ENCODE assay signal across 27 cellular contexts in the genomic region with DNA sequence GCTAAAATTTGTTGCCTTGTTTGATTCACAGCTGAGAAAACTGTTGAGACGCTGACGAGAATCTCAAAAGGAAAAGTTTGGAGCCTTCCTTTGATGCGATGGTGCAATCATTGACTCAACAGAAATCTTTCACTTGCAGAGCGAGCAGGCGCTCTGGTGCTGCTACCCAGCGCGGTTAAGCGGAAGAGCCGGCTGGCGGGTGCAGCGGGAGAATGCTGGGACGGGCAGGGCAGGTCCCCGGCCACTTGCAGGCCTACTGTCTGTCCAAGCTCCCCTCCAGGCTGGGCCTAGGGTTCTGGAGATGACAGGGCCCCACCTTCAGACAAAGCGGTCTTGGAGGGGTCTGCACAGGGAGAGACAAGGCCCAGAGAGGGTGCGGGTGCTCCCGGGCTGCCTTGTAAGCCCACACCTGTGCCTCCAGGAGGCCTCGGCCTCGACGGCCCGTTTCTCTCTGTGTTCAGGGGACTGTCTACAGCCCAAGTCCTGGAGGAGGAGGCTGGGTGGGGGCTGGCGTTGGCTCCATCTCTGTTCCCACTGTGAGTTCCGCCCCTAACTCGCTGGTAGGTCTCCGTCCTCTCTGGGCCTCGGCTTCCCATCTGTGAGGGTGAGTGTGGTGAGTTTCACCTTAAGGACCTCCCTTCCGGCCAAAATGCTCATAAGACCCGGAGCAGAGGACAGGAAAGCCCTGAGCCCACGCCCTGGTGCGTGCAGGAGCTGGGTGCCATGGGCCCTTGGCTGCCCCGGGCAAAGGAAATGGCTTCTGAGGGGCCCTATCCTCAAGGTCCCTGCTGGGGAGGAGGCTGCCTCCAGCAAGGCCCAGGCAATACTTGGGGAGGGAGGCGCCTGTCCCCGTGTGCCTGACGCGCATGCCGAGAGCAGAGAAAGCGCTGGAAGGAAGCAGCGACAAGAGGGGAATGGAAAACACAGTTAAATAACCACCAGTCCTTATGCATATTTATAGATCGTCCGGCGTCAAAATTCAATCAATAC.
DNase-seq lines count a peak whose midpoint lies in the region; ATAC-seq and TF ChIP-seq lines count a peak whose summit lies in the region.
"Had no signal": no experiment of that assay in that cellular context is flagged by ENCODE, and none has a peak within 500 bp of the region (broad histone marks: within the 10 kb centered on the region; RNA-seq: fewer than 3 reads in every experiment).

No MANE protein-coding gene starts in this region.

- H3K4me1 Mint-ChIP-seq in natural killer cell treated with Interleukin-12 subunit alpha and Interleukin-12 subunit beta and Interleukin-15 and Interleukin-18, amount 100 ng/mL, for 72 hours (ENCODE audit: low read depth in 2 of 2): peaks cover 25 to 46% of the 10 kb centered on the region in 2 donors
- H3K4me1 Mint-ChIP-seq in natural killer cell (peaks cover 45 to 67% of the 10 kb centered on the region in 2 donors), brain (peaks cover 28% of the 10 kb centered on the region)

- no peaks in the 10 kb centered on the region for H3K9me3 ChIP-seq in lower lobe of right lung
- H3K9me3 ChIP-seq: gastroesophageal sphincter, tibial artery had no signal

- H3K4me1 ChIP-seq in lower lobe of right lung: peaks cover 16% of the 10 kb centered on the region
- no peaks in the 10 kb centered on the region for H3K4me1 ChIP-seq in foreskin keratinocyte
- H3K4me1 ChIP-seq: tibial artery had no signal

- peak; percentile 40 for DNase-seq in natural killer cell treated with Interleukin-12 subunit alpha and Interleukin-12 subunit beta and Interleukin-15 and Interleukin-18, amount 100 ng/mL, for 72 hours (ENCODE audit: low spot score)
- DNase-seq in natural killer cell (no peak), lower lobe of right lung (peak; percentile 41), foreskin keratinocyte (no peak), ecto neural progenitor cell (ENCODE audit: low spot score) (no peak)
- DNase-seq in activated effector memory CD4-positive, alpha-beta T cell treated with Interleukin-2 at 50 U/mL for 16 hours: no peak
- DNase-seq: activated CD4-positive, alpha-beta T cell treated with anti-CD3 and anti-CD28 coated beads for 1 hour; activated CD8-positive, alpha-beta T cell treated with anti-CD3 and anti-CD28 coated beads, Interleukin-2, amount 10 ng/mL, durations not matched to agents 7 days and 5 days; DND-41; hypothalamus; Karpas-422; midbrain; naive thymus-derived CD8-positive, alpha-beta T cell; NCI-H1436; NCI-H82; RPMI8226; stimulated activated naive CD8-positive, alpha-beta T cell treated with anti-CD3 and anti-CD28 coated beads, Interleukin-15, amount 100 ng/mL, for 72 hours; T-helper 2 cell; tibial artery had no signal

- H3K27ac ChIP-seq in lower lobe of right lung (no peak overlapping the region), foreskin keratinocyte (no peak overlapping the region)
- H3K27ac ChIP-seq: gastroesophageal sphincter, tibial artery had no signal

- ATAC-seq in natural killer cell treated with Interleukin-12 subunit alpha and Interleukin-12 subunit beta and Interleukin-15 and Interleukin-18, amount 100 ng/mL, for 72 hours: no peak
- no peak for ATAC-seq in natural killer cell
- ATAC-seq in lower lobe of right lung: no peak
- no peak for ATAC-seq in foreskin keratinocyte
- no peak for ATAC-seq in GM21717 (IDR thresholded peaks at IDR 0.05; ENCODE audit: unreplicated experiment)
- ATAC-seq: activated CD8-positive, alpha-beta T cell treated with anti-CD3 and anti-CD28 coated beads, Interleukin-2, amount 10 ng/mL, durations not matched to agents 7 days and 5 days; gastroesophageal sphincter; naive thymus-derived CD8-positive, alpha-beta T cell; SK-N-SH treated with all-trans-retinoic acid at 6 μM for 48 hours; stimulated activated naive CD8-positive, alpha-beta T cell treated with anti-CD3 and anti-CD28 coated beads, Interleukin-15, amount 100 ng/mL, for 72 hours had no signal

- H3K4me3 Mint-ChIP-seq in natural killer cell treated with Interleukin-12 subunit alpha and Interleukin-12 subunit beta and Interleukin-15 and Interleukin-18, amount 100 ng/mL, for 72 hours: no peak overlapping the region
- H3K4me3 Mint-ChIP-seq in natural killer cell (no peak overlapping the region), brain (no peak overlapping the region)
- H3K4me3 Mint-ChIP-seq: activated CD8-positive, alpha-beta T cell treated with anti-CD3 and anti-CD28 coated beads, Interleukin-2, amount 10 ng/mL, durations not matched to agents 7 days and 5 days; activated naive CD8-positive, alpha-beta T cell; B cell; central memory CD8-positive, alpha-beta T cell; stimulated activated naive CD8-positive, alpha-beta T cell treated with anti-CD3 and anti-CD28 coated beads, Interleukin-15, amount 100 ng/mL, for 72 hours had no signal

- H3K4me3 ChIP-seq in lower lobe of right lung: no peak overlapping the region
- H3K4me3 ChIP-seq: gastroesophageal sphincter, tibial artery had no signal

- no peaks in the 10 kb centered on the region for H3K36me3 Mint-ChIP-seq in natural killer cell treated with Interleukin-12 subunit alpha and Interleukin-12 subunit beta and Interleukin-15 and Interleukin-18, amount 100 ng/mL, for 72 hours
- no peaks in the 10 kb centered on the region for H3K36me3 Mint-ChIP-seq in natural killer cell
- no peaks in the 10 kb centered on the region for H3K36me3 Mint-ChIP-seq in brain
- H3K36me3 Mint-ChIP-seq: activated naive CD8-positive, alpha-beta T cell; naive thymus-derived CD8-positive, alpha-beta T cell had no signal

- no peak overlapping the region for H3K27ac Mint-ChIP-seq in natural killer cell treated with Interleukin-12 subunit alpha and Interleukin-12 subunit beta and Interleukin-15 and Interleukin-18, amount 100 ng/mL, for 72 hours
- H3K27ac Mint-ChIP-seq in natural killer cell (no peak overlapping the region), brain (peak overlapping the region in 3 of 5 experiments; percentile 37 to 76 (median 48))
- H3K27ac Mint-ChIP-seq: activated CD8-positive, alpha-beta T cell treated with anti-CD3 and anti-CD28 coated beads, Interleukin-2, amount 10 ng/mL, durations not matched to agents 7 days and 5 days; activated naive CD8-positive, alpha-beta T cell; activated T-helper 2 cell treated with anti-CD3 and anti-CD28 coated beads, Interferon-gamma antibody, Interleukin-2, Interleukin-4, amounts not matched to agents 10 μg/mL and 5 μg/mL and 100 μg/mL, durations not matched to agents 14 hours and 24 hours and 36 hours; B cell; stimulated activated naive CD8-positive, alpha-beta T cell treated with anti-CD3 and anti-CD28 coated beads, Interleukin-15, amount 100 ng/mL, for 72 hours had no signal

- H3K27me3 Mint-ChIP-seq in natural killer cell treated with Interleukin-12 subunit alpha and Interleukin-12 subunit beta and Interleukin-15 and Interleukin-18, amount 100 ng/mL, for 72 hours: peaks cover 0 to 9% of the 10 kb centered on the region in 2 donors
- peaks cover 0 to 7% of the 10 kb centered on the region in 2 donors for H3K27me3 Mint-ChIP-seq in natural killer cell (ENCODE audit: low read depth in 2 of 2)
- no peaks in the 10 kb centered on the region for H3K27me3 Mint-ChIP-seq in brain
- H3K27me3 Mint-ChIP-seq: activated naive CD8-positive, alpha-beta T cell; B cell; central memory CD8-positive, alpha-beta T cell; naive thymus-derived CD8-positive, alpha-beta T cell had no signal

- intact Hi-C loops in natural killer cell (cut with micrococcal nuclease) (no loop called here), lower lobe of right lung (cut with DNase I) (no loop called here)

- no peaks in the 10 kb centered on the region for H3K27me3 ChIP-seq in lower lobe of right lung (ENCODE audit: low read depth)
- H3K27me3 ChIP-seq in foreskin keratinocyte: no peaks in the 10 kb centered on the region
- H3K27me3 ChIP-seq: gastroesophageal sphincter, tibial artery had no signal

- peaks cover 3% of the 10 kb centered on the region for H3K36me3 ChIP-seq in lower lobe of right lung
- H3K36me3 ChIP-seq: gastroesophageal sphincter, tibial artery had no signal

- no peak for TF ChIP-seq CTCF in natural killer cell (IDR thresholded peaks at IDR 0.05)
- no peak for TF ChIP-seq CTCF in brain (conservative IDR thresholded peaks at IDR 0.05)
- TF ChIP-seq CTCF in lower lobe of right lung (IDR thresholded peaks at IDR 0.05): no peak
- no peak for TF ChIP-seq CTCF in foreskin keratinocyte (conservative IDR thresholded peaks at IDR 0.05)

- H3K9me3 Mint-ChIP-seq in natural killer cell treated with Interleukin-12 subunit alpha and Interleukin-12 subunit beta and Interleukin-15 and Interleukin-18, amount 100 ng/mL, for 72 hours: no peaks in the 10 kb centered on the region
- H3K9me3 Mint-ChIP-seq in natural killer cell (no peaks in the 10 kb centered on the region), brain (peaks cover 0 to 3% (median 0%) of the 10 kb centered on the region in 5 experiments)
- H3K9me3 Mint-ChIP-seq: activated T-helper 2 cell treated with anti-CD3 and anti-CD28 coated beads, Interferon-gamma antibody, Interleukin-2, Interleukin-4, amounts not matched to agents 10 μg/mL and 5 μg/mL and 100 μg/mL, durations not matched to agents 14 hours and 24 hours and 36 hours; central memory CD8-positive, alpha-beta T cell; naive thymus-derived CD8-positive, alpha-beta T cell; stimulated activated naive CD8-positive, alpha-beta T cell treated with anti-CD3 and anti-CD28 coated beads, Interleukin-15, amount 100 ng/mL, for 72 hours had no signal

Comparison
In these comparisons a context has a peak if more than half of its experiments do, and no peak if none do; other contexts are left out.
1. DNase-seq: peak in natural killer cell treated with Interleukin-12 subunit alpha and Interleukin-12 subunit beta and Interleukin-15 and Interleukin-18, amount 100 ng/mL, for 72 hours (single experiment) and lower lobe of right lung (single experiment); none in natural killer cell (single experiment), foreskin keratinocyte (0 of 2), activated effector memory CD4-positive, alpha-beta T cell treated with Interleukin-2 at 50 U/mL for 16 hours (single experiment) and ecto neural progenitor cell (single experiment).
2. H3K27ac Mint-ChIP-seq: peak in brain (3 of 5); none in natural killer cell treated with Interleukin-12 subunit alpha and Interleukin-12 subunit beta and Interleukin-15 and Interleukin-18, amount 100 ng/mL, for 72 hours (0 of 2) and natural killer cell (0 of 2).